In the genomic region with DNA sequence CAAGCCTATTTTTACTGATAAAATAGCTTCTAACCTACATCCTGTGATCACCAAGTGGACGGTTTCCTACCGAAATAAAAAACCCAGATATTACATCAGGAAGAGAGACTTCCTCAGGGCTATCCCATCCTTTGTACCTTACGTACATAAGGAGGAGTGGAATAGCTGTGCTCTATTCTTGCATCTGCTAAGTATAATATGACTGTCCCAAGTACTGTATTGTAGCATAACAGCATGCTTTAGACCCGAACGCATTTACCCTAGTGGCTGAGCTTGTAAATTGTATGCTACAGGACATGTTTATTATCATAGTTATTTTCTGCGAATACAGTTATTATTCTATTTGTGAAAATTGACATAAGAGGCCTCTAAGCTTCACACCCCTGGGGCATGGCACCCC, we compare ENCODE assay signal across 21 cellular contexts.
DNase-seq lines count a peak whose midpoint lies in the region; ATAC-seq and TF ChIP-seq lines count a peak whose summit lies in the region.
"Had no signal": no experiment of that assay in that cellular context is flagged by ENCODE, and none has a peak within 500 bp of the region (broad histone marks: within the 10 kb centered on the region; RNA-seq: fewer than 3 reads in every experiment).

No MANE protein-coding gene starts in this region.

- in situ Hi-C loops in SK-MEL-5 (cut with HindIII; ENCODE audit: low pct_unique_long_range_greater_than_20kb, low sequenced_read_pairs): no loop called here

- ATAC-seq in activated CD4-positive, alpha-beta T cell treated with anti-CD3 and anti-CD28 coated beads for 36 hours: no peak
- ATAC-seq in HG03196 (IDR thresholded peaks at IDR 0.05; ENCODE audit: unreplicated experiment): no peak
- ATAC-seq in HG02759 (IDR thresholded peaks at IDR 0.05; ENCODE audit: unreplicated experiment): no peak
- ATAC-seq: HepG2 had no signal

- no peaks in the 10 kb centered on the region for H3K36me3 Mint-ChIP-seq in mesothelial cell of epicardium
- H3K36me3 Mint-ChIP-seq in activated CD4-positive, alpha-beta T cell treated with anti-CD3 and anti-CD28 coated beads for 36 hours (ENCODE audit: low read depth): no peaks in the 10 kb centered on the region
- H3K36me3 Mint-ChIP-seq: CD4-positive, CD25-positive, alpha-beta regulatory T cell; CD8-positive, alpha-beta memory T cell; IgD-negative memory B cell had no signal

- DNase-seq in NCI-H2227 (lab: John Stamatoyannopoulos, UW; ENCODE audit: unreplicated experiment) (peak; percentile 66), SK-MEL-5 (ENCODE audit: low read depth, low spot score) (peak; percentile 62), mesothelial cell of epicardium (ENCODE audit: low spot score in 2 of 2, unreplicated experiment in 2 of 2) (no peak), HEK293T (ENCODE audit: extremely low spot score) (no peak)
- no peak for DNase-seq in activated CD4-positive, alpha-beta T cell treated with anti-CD3 and anti-CD28 coated beads for 36 hours
- DNase-seq: ACHN; BE2C; C1 segment of cervical spinal cord; CD4-positive, CD25-positive, alpha-beta regulatory T cell; CD8-positive, alpha-beta memory T cell; COR-L47; DMS 273 treated with DMSO at 0.1 percent for 48 hours; DMS53; GDM1; GOT3; H7; KBM-7 had no signal

- H3K4me1 Mint-ChIP-seq in mesothelial cell of epicardium: peaks cover 7% of the 10 kb centered on the region
- H3K4me1 Mint-ChIP-seq in activated CD4-positive, alpha-beta T cell treated with anti-CD3 and anti-CD28 coated beads for 36 hours: no peaks in the 10 kb centered on the region
- H3K4me1 Mint-ChIP-seq: CD4-positive, CD25-positive, alpha-beta regulatory T cell; CD8-positive, alpha-beta memory T cell; IgD-negative memory B cell had no signal

- CTCF ChIA-PET in activated CD4-positive, alpha-beta T cell treated with anti-CD3 and anti-CD28 coated beads for 36 hours (lab: Charles Lee): interaction anchor here (0.6 to 1.5 kb wide), 2 partner anchors 11 to 109 kb away, joined by 3 to 4 read pairs; no protein-coding TSS in a partner anchor
- CTCF ChIA-PET in HEK293T (lab: Yijun Ruan, JAX): interaction anchor here (0.6 kb wide), 1 partner anchor 482 kb away, joined by 3 read pairs; no protein-coding TSS in a partner anchor

- no peaks in the 10 kb centered on the region for H3K9me3 Mint-ChIP-seq in mesothelial cell of epicardium
- H3K9me3 Mint-ChIP-seq in activated CD4-positive, alpha-beta T cell treated with anti-CD3 and anti-CD28 coated beads for 36 hours (ENCODE audit: low read depth): no peaks in the 10 kb centered on the region
- H3K9me3 Mint-ChIP-seq: CD8-positive, alpha-beta memory T cell had no signal

- TF ChIP-seq CTCF in mesothelial cell of epicardium (IDR thresholded peaks at IDR 0.05; ENCODE audit: unreplicated experiment): peak; percentile 17

- intact Hi-C loops in activated CD4-positive, alpha-beta T cell treated with anti-CD3 and anti-CD28 coated beads for 36 hours (cut with DNase I, micrococcal nuclease): no loop called here

- POLR2A ChIA-PET in activated CD4-positive, alpha-beta T cell treated with anti-CD3 and anti-CD28 coated beads for 36 hours (lab: Charles Lee): no interaction called here
- POLR2A ChIA-PET in HEK293T (lab: Yijun Ruan, JAX): no interaction called here

- no peak overlapping the region for H3K4me3 Mint-ChIP-seq in mesothelial cell of epicardium
- no peak overlapping the region for H3K4me3 Mint-ChIP-seq in activated CD4-positive, alpha-beta T cell treated with anti-CD3 and anti-CD28 coated beads for 36 hours
- H3K4me3 Mint-ChIP-seq: CD4-positive, CD25-positive, alpha-beta regulatory T cell; CD8-positive, alpha-beta memory T cell; IgD-negative memory B cell had no signal

- H3K27ac Mint-ChIP-seq in mesothelial cell of epicardium: no peak overlapping the region
- H3K27ac Mint-ChIP-seq in activated CD4-positive, alpha-beta T cell treated with anti-CD3 and anti-CD28 coated beads for 36 hours: no peak overlapping the region
- H3K27ac Mint-ChIP-seq: CD4-positive, CD25-positive, alpha-beta regulatory T cell; CD8-positive, alpha-beta memory T cell; IgD-negative memory B cell had no signal

- H3K27me3 Mint-ChIP-seq in mesothelial cell of epicardium (ENCODE audit: low read depth): peaks cover 17% of the 10 kb centered on the region
- H3K27me3 Mint-ChIP-seq in activated CD4-positive, alpha-beta T cell treated with anti-CD3 and anti-CD28 coated beads for 36 hours: peaks cover 5% of the 10 kb centered on the region

TF ChIP-seq in HEK293T, 16 proteins besides CTCF, POLR2A, EP300 and RAD21:
- TF ChIP-seq L3MBTL2 (conservative IDR thresholded peaks at IDR 0.05) (no peak), SUZ12 (IDR thresholded peaks at IDR 0.05) (no peak), SP1 (IDR thresholded peaks at IDR 0.05) (no peak), ELF4 (IDR thresholded peaks at IDR 0.05) (no peak), FOXM1 (IDR thresholded peaks at IDR 0.05; ENCODE audit: borderline replicate concordance) (no peak), NFRKB (IDR thresholded peaks at IDR 0.05) (no peak), BHLHE40 (IDR thresholded peaks at IDR 0.05; ENCODE audit: borderline replicate concordance) (no peak), TARDBP (IDR thresholded peaks at IDR 0.05) (no peak), FOXA1 (IDR thresholded peaks at IDR 0.05) (no peak), FOXK2 (IDR thresholded peaks at IDR 0.05) (no peak), LEF1 (IDR thresholded peaks at IDR 0.05; ENCODE audit: borderline replicate concordance) (no peak), ZNF384 (IDR thresholded peaks at IDR 0.05) (no peak)
- TF ChIP-seq, protein P1, sequence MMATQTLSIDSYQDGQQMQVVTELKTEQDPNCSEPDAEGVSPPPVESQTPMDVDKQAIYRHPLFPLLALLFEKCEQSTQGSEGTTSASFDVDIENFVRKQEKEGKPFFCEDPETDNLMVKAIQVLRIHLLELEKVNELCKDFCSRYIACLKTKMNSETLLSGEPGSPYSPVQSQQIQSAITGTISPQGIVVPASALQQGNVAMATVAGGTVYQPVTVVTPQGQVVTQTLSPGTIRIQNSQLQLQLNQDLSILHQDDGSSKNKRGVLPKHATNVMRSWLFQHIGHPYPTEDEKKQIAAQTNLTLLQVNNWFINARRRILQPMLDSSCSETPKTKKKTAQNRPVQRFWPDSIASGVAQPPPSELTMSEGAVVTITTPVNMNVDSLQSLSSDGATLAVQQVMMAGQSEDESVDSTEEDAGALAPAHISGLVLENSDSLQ (IDR thresholded peaks at IDR 0.05): no peak

Comparison
In these comparisons a context has a peak if more than half of its experiments do, and no peak if none do; other contexts are left out.
1. DNase-seq: peak in NCI-H2227 (single experiment) and SK-MEL-5 (single experiment); none in mesothelial cell of epicardium (0 of 2), activated CD4-positive, alpha-beta T cell treated with anti-CD3 and anti-CD28 coated beads for 36 hours (single experiment) and HEK293T (single experiment).